8 cellular contexts compared by ENCODE assay signal in the genomic region with DNA sequence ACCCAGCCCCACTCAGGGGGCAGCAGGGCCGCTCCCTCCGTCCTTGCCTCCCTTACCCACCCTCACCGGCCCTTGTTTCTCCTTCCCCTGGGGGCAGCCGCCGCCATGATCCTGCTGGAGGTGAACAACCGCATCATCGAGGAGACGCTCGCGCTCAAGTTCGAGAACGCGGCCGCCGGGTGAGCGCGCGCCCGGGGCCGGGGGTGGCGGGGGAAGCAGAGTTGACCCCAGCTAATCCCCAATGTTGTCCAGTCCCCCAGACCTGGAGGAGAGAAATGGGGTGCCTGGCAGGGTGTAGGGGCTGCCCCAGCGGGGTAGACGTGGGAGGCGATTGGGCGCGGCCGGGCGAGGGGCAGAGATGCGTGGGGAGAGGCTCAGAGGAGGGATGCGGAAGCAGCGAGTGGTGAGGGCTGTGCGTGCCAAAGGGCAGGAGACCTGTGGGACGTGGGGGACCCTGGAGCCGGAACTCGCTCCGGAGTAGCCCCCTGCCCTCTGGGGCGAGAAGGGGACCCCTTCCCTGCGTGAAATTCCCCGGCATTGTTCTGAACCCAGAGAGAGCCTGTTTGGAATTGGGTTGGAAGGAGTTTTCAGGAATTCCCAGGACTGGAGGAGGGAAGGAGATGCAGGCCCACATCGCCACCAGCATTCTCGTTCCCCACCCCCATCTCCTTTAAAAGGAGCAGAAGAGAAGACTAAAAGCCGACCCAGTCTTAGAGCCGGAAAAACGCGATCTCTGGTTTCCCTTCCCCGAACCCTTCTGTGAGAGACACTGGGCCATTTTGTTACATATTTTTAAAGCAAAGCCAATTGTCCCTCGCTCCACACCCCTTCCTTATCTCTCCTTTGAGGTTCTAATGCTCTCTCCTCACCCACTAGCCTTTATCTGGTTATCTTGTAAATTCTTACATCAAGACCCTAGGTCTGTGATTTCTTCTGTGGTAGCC. TPM values are rescaled to one million over a fixed set of nuclear protein-coding genes. Genes with fewer than 3 reads are reported as not detected.
A peak's percentile ranks its signal among the peaks of the same experiment; 100 is the strongest.
DNase-seq lines count a peak whose midpoint lies in the region; ATAC-seq and TF ChIP-seq lines count a peak whose summit lies in the region.

No MANE protein-coding gene starts in this region.

- H3K9me3 Mint-ChIP-seq in activated CD4-positive, alpha-beta memory T cell treated with anti-CD3 and anti-CD28 coated beads for 36 hours = no peaks in the 10 kb centered on the region

- H3K27me3 Mint-ChIP-seq in activated CD4-positive, alpha-beta memory T cell treated with anti-CD3 and anti-CD28 coated beads for 36 hours = no peaks in the 10 kb centered on the region

- peak; percentile 31 for ATAC-seq in GM21619 (IDR thresholded peaks at IDR 0.05; ENCODE audit: unreplicated experiment)

- H3K27ac ChIP-seq in DOHH2 (ENCODE audit: low read depth, low read length) = peak overlapping the region; percentile 98
- peak overlapping the region; percentile 52 for H3K27ac ChIP-seq in ectodermal cell (ENCODE audit: insufficient read depth, low read depth, low read length, poor library complexity, severe bottlenecking)

- H3K36me3 ChIP-seq in DOHH2 (ENCODE audit: control insufficient read depth, low read length) (peaks cover 49% of the 10 kb centered on the region), MG63 (peaks cover 32% of the 10 kb centered on the region), ectodermal cell (ENCODE audit: control insufficient read depth, insufficient read depth, low read length) (no peaks in the 10 kb centered on the region)

- DNase-seq in MG63 (peak; percentile 55), mesenteric fat pad (ENCODE audit: low spot score) (peak; percentile 93), cerebellar nuclear complex (lab: John Stamatoyannopoulos, UW) (no peak)
- DNase-seq in activated CD4-positive, alpha-beta memory T cell treated with anti-CD3 and anti-CD28 coated beads for 36 hours = peak; percentile 86
- DNase-seq in stimulated activated CD8-positive, alpha-beta memory T cell treated with anti-CD3 and anti-CD28 coated beads, Interleukin-15, amount 100 ng/mL, for 24 hours (ENCODE audit: low read depth) = peak; percentile 41

- H3K36me3 Mint-ChIP-seq in activated CD4-positive, alpha-beta memory T cell treated with anti-CD3 and anti-CD28 coated beads for 36 hours = peaks cover 44% of the 10 kb centered on the region

- peak overlapping the region; percentile 91 for H3K27ac Mint-ChIP-seq in activated CD4-positive, alpha-beta memory T cell treated with anti-CD3 and anti-CD28 coated beads for 36 hours

- H3K79me2 ChIP-seq in DOHH2 (ENCODE audit: control insufficient read depth, low read length) = peaks cover 59% of the 10 kb centered on the region

- CTCF ChIA-PET in activated CD4-positive, alpha-beta memory T cell treated with anti-CD3 and anti-CD28 coated beads for 36 hours (lab: Charles Lee) = interaction anchor here (1.0 to 4.6 kb wide), 4 partner anchors 11 to 40 kb away, joined by 3 to 30 read pairs (median 8); no protein-coding TSS in a partner anchor

- H3K4me3 ChIP-seq in DOHH2 (ENCODE audit: low read length) (peak overlapping the region; percentile 89), MG63 (peak overlapping the region; percentile 94), ectodermal cell (ENCODE audit: insufficient read depth, low read depth, low read length) (peak overlapping the region; percentile 89)

- peaks cover 29% of the 10 kb centered on the region for H4K20me1 ChIP-seq in DOHH2 (ENCODE audit: control insufficient read depth, insufficient read depth, low read depth, low read length)

- TF ChIP-seq CTCF in DOHH2 (IDR thresholded peaks at IDR 0.05; ENCODE audit: low read depth, low read length, poor library complexity, severe bottlenecking) = no peak

- H3K9me2 ChIP-seq in DOHH2 (replicated peaks; ENCODE audit: control insufficient read depth, low read length) = no peaks in the 10 kb centered on the region

- peaks cover 16% of the 10 kb centered on the region for H3F3A ChIP-seq in DOHH2 (ENCODE audit: control insufficient read depth, insufficient read depth)

- POLR2A ChIA-PET in activated CD4-positive, alpha-beta memory T cell treated with anti-CD3 and anti-CD28 coated beads for 36 hours (lab: Charles Lee) = interaction anchor here (0.6 to 2.3 kb wide), 5 partner anchors 12 to 69 kb away, joined by 4 to 12 read pairs (median 6); a partner anchor contains a TSS

- peak overlapping the region; percentile 92 for H3K4me2 ChIP-seq in DOHH2 (ENCODE audit: low read length)

- H3K4me1 ChIP-seq in DOHH2 (ENCODE audit: control insufficient read depth, low read length) (peaks cover 51% of the 10 kb centered on the region), ectodermal cell (ENCODE audit: control insufficient read depth, insufficient read depth, low read length) (peaks cover 9% of the 10 kb centered on the region)

- H3K9me3 ChIP-seq in DOHH2 (ENCODE audit: control insufficient read depth, insufficient read depth, low read length) (no peaks in the 10 kb centered on the region), MG63 (no peaks in the 10 kb centered on the region), ectodermal cell (ENCODE audit: control insufficient read depth, low read length) (no peaks in the 10 kb centered on the region)

- H3K27me3 ChIP-seq in DOHH2 (ENCODE audit: control insufficient read depth, low read length) (no peaks in the 10 kb centered on the region), MG63 (no peaks in the 10 kb centered on the region), ectodermal cell (ENCODE audit: control insufficient read depth, insufficient read depth, low read length, poor library complexity, severe bottlenecking) (no peaks in the 10 kb centered on the region)

- peaks cover 41% of the 10 kb centered on the region for H3K4me1 Mint-ChIP-seq in activated CD4-positive, alpha-beta memory T cell treated with anti-CD3 and anti-CD28 coated beads for 36 hours (ENCODE audit: low read depth)

- 1% methylated on average over 47 of the region's 47 CpGs for WGBS in ectodermal cell, 2 experiments

- intact Hi-C loops in activated CD4-positive, alpha-beta memory T cell treated with anti-CD3 and anti-CD28 coated beads for 36 hours (cut with micrococcal nuclease) = loop anchor here (1.0 to 5.0 kb wide), 7 partner anchors 12 to 680 kb away; a partner anchor contains a TSS

- H3K4me3 Mint-ChIP-seq in activated CD4-positive, alpha-beta memory T cell treated with anti-CD3 and anti-CD28 coated beads for 36 hours = peak overlapping the region; percentile 83

RNA-seq across cellular contexts. Expression of a gene that starts 0.6 kb away (rescaled TPM):
- 505 and 549 TPM in 2 replicates for total RNA-seq in MG63 (2014; rRNA removed; shearing (Covaris generic); ENCODE audit: low replicate concordance)
- total RNA-seq in activated CD4-positive, alpha-beta memory T cell treated with anti-CD3 and anti-CD28 coated beads for 36 hours = 100 to 1,000 TPM; 564 to 570 TPM
- polyA plus RNA-seq in ectodermal cell (2013, experiment 1 of 4) = 195 TPM
- 199 TPM for polyA plus RNA-seq in ectodermal cell (2013, experiment 2 of 4)
- 155 TPM for polyA plus RNA-seq in ectodermal cell (2013, experiment 3 of 4)
- 166 TPM for polyA plus RNA-seq in ectodermal cell (2013, experiment 4 of 4)
- total RNA-seq in mesenteric fat pad = 323 TPM

RNA-seq across cellular contexts. Expression of a gene that starts 43.2 kb away (rescaled TPM):
- total RNA-seq in MG63 (2014; rRNA removed; shearing (Covaris generic); ENCODE audit: low replicate concordance) = not detected in 2 replicates
- total RNA-seq in activated CD4-positive, alpha-beta memory T cell treated with anti-CD3 and anti-CD28 coated beads for 36 hours = under 1 TPM; 0.14 to 0.19 TPM
- polyA plus RNA-seq in ectodermal cell (2013, experiment 1 of 4) = 1.1 TPM
- 0.37 TPM for polyA plus RNA-seq in ectodermal cell (2013, experiment 2 of 4)
- 1.0 TPM for polyA plus RNA-seq in ectodermal cell (2013, experiment 3 of 4)
- 0.61 TPM for polyA plus RNA-seq in ectodermal cell (2013, experiment 4 of 4)
- 34.8 TPM for total RNA-seq in mesenteric fat pad

RNA-seq across cellular contexts. Expression of a gene that starts 50.9 kb away (rescaled TPM):
- not detected in 2 replicates for total RNA-seq in MG63 (2014; rRNA removed; shearing (Covaris generic); ENCODE audit: low replicate concordance)
- not detected for total RNA-seq in activated CD4-positive, alpha-beta memory T cell treated with anti-CD3 and anti-CD28 coated beads for 36 hours
- not detected for polyA plus RNA-seq in ectodermal cell (2013, experiment 1 of 4)
- polyA plus RNA-seq in ectodermal cell (2013, experiment 2 of 4) = not detected
- not detected for polyA plus RNA-seq in ectodermal cell (2013, experiment 3 of 4)
- not detected for polyA plus RNA-seq in ectodermal cell (2013, experiment 4 of 4)
- total RNA-seq in mesenteric fat pad = 7.2 TPM

RNA-seq across cellular contexts. Expression of a gene that starts 52.3 kb away (rescaled TPM):
- total RNA-seq in MG63 (2014; rRNA removed; shearing (Covaris generic); ENCODE audit: low replicate concordance) = 112 TPM in 2 replicates
- 10 to 100 TPM; 60.8 to 65.6 TPM for total RNA-seq in activated CD4-positive, alpha-beta memory T cell treated with anti-CD3 and anti-CD28 coated beads for 36 hours
- 80.8 TPM for polyA plus RNA-seq in ectodermal cell (2013, experiment 1 of 4)
- 80.5 TPM for polyA plus RNA-seq in ectodermal cell (2013, experiment 2 of 4)
- 51.9 TPM for polyA plus RNA-seq in ectodermal cell (2013, experiment 3 of 4)
- polyA plus RNA-seq in ectodermal cell (2013, experiment 4 of 4) = 60.3 TPM
- 89.7 TPM for total RNA-seq in mesenteric fat pad

RNA-seq across cellular contexts. Expression of a gene that starts 52.7 kb away (rescaled TPM):
- total RNA-seq in MG63 (2014; rRNA removed; shearing (Covaris generic); ENCODE audit: low replicate concordance) = 21.5 and 40.8 TPM in 2 replicates
- total RNA-seq in activated CD4-positive, alpha-beta memory T cell treated with anti-CD3 and anti-CD28 coated beads for 36 hours = 10 to 100 TPM; 18.4 to 19.4 TPM
- polyA plus RNA-seq in ectodermal cell (2013, experiment 1 of 4) = 48.5 TPM
- polyA plus RNA-seq in ectodermal cell (2013, experiment 2 of 4) = 42.9 TPM
- polyA plus RNA-seq in ectodermal cell (2013, experiment 3 of 4) = 41.2 TPM
- polyA plus RNA-seq in ectodermal cell (2013, experiment 4 of 4) = 52.1 TPM
- total RNA-seq in mesenteric fat pad = 51.5 TPM

Comparison
In these comparisons a context has a peak if more than half of its experiments do, and no peak if none do; other contexts are left out.
1. DNase-seq: peak in MG63 (single experiment), activated CD4-positive, alpha-beta memory T cell treated with anti-CD3 and anti-CD28 coated beads for 36 hours (single experiment), mesenteric fat pad (single experiment) and stimulated activated CD8-positive, alpha-beta memory T cell treated with anti-CD3 and anti-CD28 coated beads, Interleukin-15, amount 100 ng/mL, for 24 hours (single experiment); none in cerebellar nuclear complex (0 of 2).
2. RNA of a gene that starts 43.2 kb away (total RNA-seq): 34.8 TPM in mesenteric fat pad (single experiment); 0.14 to 0.19 TPM in activated CD4-positive, alpha-beta memory T cell treated with anti-CD3 and anti-CD28 coated beads for 36 hours and not detected in MG63; every median in the first group is over 10 times any median in the second.
3. Peak in every context shown above with its lines, with median percentiles within 50 percentile points of each other: H3K4me3 ChIP-seq.